11 cellular contexts compared by ENCODE assay signal in genomic region chr2:229445501-229446294, GRCh38.
DNase-seq lines count a peak whose midpoint lies in the region; ATAC-seq, FAIRE-seq and TF ChIP-seq lines count a peak whose summit lies in the region.
"Had no signal": no experiment of that assay in that cellular context is flagged by ENCODE, and none has a peak within 500 bp of the region (broad histone marks: within the 10 kb centered on the region; RNA-seq: fewer than 3 reads in every experiment).

No MANE protein-coding gene starts in this region.

- no peak for TF ChIP-seq RAD21 in A549 (conservative IDR thresholded peaks at IDR 0.05 in 1 of 2, IDR thresholded peaks at IDR 0.05 in 1 of 2)

- DNase-seq in A549 (ENCODE audit: low read depth in 1 of 2, low spot score in 1 of 2) (peak in 1 of 2 experiments; percentile 13), SK-MEL-5 (ENCODE audit: low read depth, low spot score) (peak; percentile 72), fibroblast of peridontal ligament (ENCODE audit: extremely low read depth) (peak; percentile 50), osteocyte (ENCODE audit: extremely low spot score, unreplicated experiment) (no peak), activated T-cell treated with anti-CD3 and anti-CD28 coated beads for 4 hours (no peak), NAMALWA (ENCODE audit: low spot score) (no peak), posterior vena cava (ENCODE audit: low spot score) (no peak)
- no peak for DNase-seq in effector memory CD4-positive, alpha-beta T cell
- DNase-seq: activated T-cell treated with anti-CD3 and anti-CD28 coated beads, Interleukin-2, amount 50 U/mL, for 48 hours; stimulated activated CD4-positive, alpha-beta T cell treated with anti-CD3 and anti-CD28 coated beads, Interleukin-1b, Interleukin-23, amount 100 ng/mL, for 48 hours had no signal

- in situ Hi-C loops in SK-MEL-5 (cut with HindIII; ENCODE audit: low pct_unique_long_range_greater_than_20kb, low sequenced_read_pairs): no loop called here

- TF ChIP-seq POLR2A in A549 (IDR thresholded peaks at IDR 0.05; ENCODE audit: low read length): no peak

- peak; percentile 33 to 47; a peak in 5 of 6 replicates for ATAC-seq in A549

- peak overlapping the region; percentile 80 for H3K27ac Mint-ChIP-seq in osteocyte (ENCODE audit: unreplicated experiment)

- H3K4me3 Mint-ChIP-seq in osteocyte (ENCODE audit: unreplicated experiment): no peak overlapping the region

- peaks cover 24% of the 10 kb centered on the region for H3K4me1 ChIP-seq in A549
- H3K4me1 ChIP-seq in effector memory CD4-positive, alpha-beta T cell (ENCODE audit: control insufficient read depth, insufficient read depth, low read length, poor library complexity, severe bottlenecking): no peaks in the 10 kb centered on the region

- H3K9me3 Mint-ChIP-seq in osteocyte (ENCODE audit: unreplicated experiment): no peaks in the 10 kb centered on the region

- peaks cover 21% of the 10 kb centered on the region for H3K4me1 Mint-ChIP-seq in osteocyte (ENCODE audit: unreplicated experiment)

- FAIRE-seq in A549 (lab: Jason Lieb, UNC): no peak

- CTCF ChIA-PET in A549 (lab: Yijun Ruan, JAX): interaction anchor here (0.8 to 1.6 kb wide), 6 partner anchors 15 to 172 kb away, joined by 3 to 7 read pairs (median 3); no protein-coding TSS in a partner anchor

- no peaks in the 10 kb centered on the region for H3K9me3 ChIP-seq in A549
- H3K9me3 ChIP-seq in effector memory CD4-positive, alpha-beta T cell (ENCODE audit: control insufficient read depth, low read length): no peaks in the 10 kb centered on the region

- H3K36me3 Mint-ChIP-seq in osteocyte (ENCODE audit: unreplicated experiment): no peaks in the 10 kb centered on the region

- peak overlapping the region; percentile 89 to 95 for H3K27ac ChIP-seq in A549
- no peak overlapping the region for H3K27ac ChIP-seq in effector memory CD4-positive, alpha-beta T cell (ENCODE audit: insufficient read depth, low read length, poor library complexity, severe bottlenecking)
- H3K27ac ChIP-seq: SK-N-MC had no signal

- no peak for TF ChIP-seq CTCF in A549 (IDR thresholded peaks at IDR 0.05)
- no peak for TF ChIP-seq CTCF in osteocyte (IDR thresholded peaks at IDR 0.05)

- intact Hi-C loops in posterior vena cava (cut with DNase I): no loop called here

- no peak for TF ChIP-seq EP300 in A549 (IDR thresholded peaks at IDR 0.05)

- WGBS in A549 (ENCODE audit: missing lambda C conversion rate): 62% methylated on average over 11 of the region's 11 CpGs

- no peaks in the 10 kb centered on the region for H3K27me3 ChIP-seq in effector memory CD4-positive, alpha-beta T cell (replicated peaks; ENCODE audit: control insufficient read depth, insufficient read depth, low read length, poor library complexity, severe bottlenecking)

- POLR2A ChIA-PET in A549 (lab: Yijun Ruan, JAX): interaction anchor here (1.1 to 1.2 kb wide), 2 partner anchors 8 to 10 kb away, joined by 3 to 4 read pairs; no protein-coding TSS in a partner anchor

- H3K36me3 ChIP-seq in effector memory CD4-positive, alpha-beta T cell (ENCODE audit: control insufficient read depth, insufficient read depth, low read length): no peaks in the 10 kb centered on the region

- H3K4me2 ChIP-seq in A549: peak overlapping the region; percentile 56

- peaks cover 3% of the 10 kb centered on the region for H3K27me3 Mint-ChIP-seq in osteocyte (ENCODE audit: unreplicated experiment)

- no peak overlapping the region for H3K4me3 ChIP-seq in A549
- no peak overlapping the region for H3K4me3 ChIP-seq in effector memory CD4-positive, alpha-beta T cell (ENCODE audit: insufficient read depth, low read depth, low read length, poor library complexity, severe bottlenecking)
- H3K4me3 ChIP-seq: SK-N-MC had no signal

TF ChIP-seq in A549, 52 proteins besides CTCF, POLR2A, EP300 and RAD21:
- TF ChIP-seq HOXB13 (CRISPR knock-in tag; IDR thresholded peaks at IDR 0.05; ENCODE audit: low read depth) (no peak), RNF2 (IDR thresholded peaks at IDR 0.05; ENCODE audit: borderline replicate concordance, low read depth) (no peak), RARB (CRISPR knock-in tag; IDR thresholded peaks at IDR 0.05) (no peak), GATA3 (IDR thresholded peaks at IDR 0.05; ENCODE audit: borderline replicate concordance) (no peak), CBX2 (IDR thresholded peaks at IDR 0.05; ENCODE audit: borderline replicate concordance, low read depth) (no peak), BHLHE40 (IDR thresholded peaks at IDR 0.05; ENCODE audit: low read depth, low read length) (no peak), ZC3H11A (IDR thresholded peaks at IDR 0.05) (no peak), E2F6 (IDR thresholded peaks at IDR 0.05; ENCODE audit: borderline replicate concordance, low read depth) (no peak), SREBF2 (IDR thresholded peaks at IDR 0.05) (no peak), HMGXB4 (CRISPR knock-in tag; IDR thresholded peaks at IDR 0.05; ENCODE audit: borderline replicate concordance) (no peak), CBX8 (IDR thresholded peaks at IDR 0.05) (no peak), JUNB (IDR thresholded peaks at IDR 0.05) (no peak), ZNF302 (CRISPR knock-in tag; IDR thresholded peaks at IDR 0.05) (no peak), HEYL (CRISPR knock-in tag; IDR thresholded peaks at IDR 0.05) (no peak), POLR2AphosphoS2 (conservative IDR thresholded peaks at IDR 0.05; ENCODE audit: low read length) (no peak), NFE2L2 (conservative IDR thresholded peaks at IDR 0.05; ENCODE audit: low read length) (no peak), ZSCAN20 (CRISPR knock-in tag; IDR thresholded peaks at IDR 0.05) (no peak)
TF ChIP-seq in A549: peak in this region for 0.

Comparison
In these comparisons a context has a peak if more than half of its experiments do, and no peak if none do; other contexts are left out.
1. DNase-seq: peak in SK-MEL-5 (single experiment) and fibroblast of peridontal ligament (single experiment); none in osteocyte (single experiment), activated T-cell treated with anti-CD3 and anti-CD28 coated beads for 4 hours (single experiment), NAMALWA (single experiment), effector memory CD4-positive, alpha-beta T cell (0 of 3) and posterior vena cava (single experiment).